10 cellular contexts compared by ENCODE assay signal in the genomic region with DNA sequence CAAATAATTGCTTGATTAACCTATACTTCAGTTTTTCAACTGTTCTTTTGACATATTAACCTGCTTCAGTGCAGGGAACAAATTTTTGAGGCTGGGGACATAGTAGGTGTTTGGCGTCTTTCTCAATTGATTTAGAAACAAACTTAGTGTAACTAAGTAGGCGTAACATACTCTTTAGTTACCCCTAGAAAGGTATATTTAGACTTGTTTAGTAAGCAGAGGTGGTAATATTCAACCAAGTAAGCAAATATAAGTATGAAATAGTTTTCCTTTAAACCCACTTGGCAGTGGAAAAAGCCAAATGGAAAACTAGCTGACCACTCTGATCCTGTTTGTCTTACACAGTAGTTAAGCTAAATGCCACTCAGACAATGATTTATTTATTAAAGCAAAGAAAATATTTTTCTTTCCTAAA.
DNase-seq lines count a peak whose midpoint lies in the region; ATAC-seq, FAIRE-seq and TF ChIP-seq lines count a peak whose summit lies in the region.
"Had no signal": no experiment of that assay in that cellular context is flagged by ENCODE, and none has a peak within 500 bp of the region (broad histone marks: within the 10 kb centered on the region; RNA-seq: fewer than 3 reads in every experiment).

No MANE protein-coding gene starts in this region.

- FAIRE-seq in frontal cortex (lab: Jason Lieb, UNC), result no peak

- no peak for ATAC-seq in heart right ventricle
- no peak for ATAC-seq in Right ventricle myocardium inferior
- no peak for ATAC-seq in T-cell (replicated peaks in 1 of 4)
- ATAC-seq in left lobe of liver, result peak; percentile 70
- no peak for ATAC-seq in HG02763 (IDR thresholded peaks at IDR 0.05; ENCODE audit: unreplicated experiment)

- CTCF ChIA-PET in T-cell (lab: Charles Lee), result interaction anchor here (1.0 to 1.4 kb wide), 3 partner anchors 18 to 198 kb away, joined by 3 to 4 read pairs (median 3); no protein-coding TSS in a partner anchor

- H3K27ac ChIP-seq in heart right ventricle, result peak overlapping the region; percentile 1 to 86 (median 73)
- peak overlapping the region; percentile 64 to 79 (median 70) for H3K27ac ChIP-seq in transverse colon
- H3K27ac ChIP-seq: SJSA1 had no signal

- TF ChIP-seq CTCF in heart right ventricle (IDR thresholded peaks at IDR 0.05), result no peak
- TF ChIP-seq CTCF in transverse colon (IDR thresholded peaks at IDR 0.05), result no peak

- H3K36me3 ChIP-seq in heart right ventricle (peaks cover 0 to 18% (median 0%) of the 10 kb centered on the region in 9 donors), transverse colon (peaks cover 0 to 8% (median 0%) of the 10 kb centered on the region in 4 donors)

- peak overlapping the region in 9 of 10 donors; percentile 3 to 51 (median 39) for H3K4me3 ChIP-seq in heart right ventricle
- peak overlapping the region in 3 of 4 donors; percentile 2 to 28 (median 9) for H3K4me3 ChIP-seq in transverse colon
- H3K4me3 ChIP-seq: SJSA1 had no signal

- in situ Hi-C loops in transverse colon (cut with MboI; ENCODE audit: low pct_ligation_motif_present in 1 of 4, low pct_unique_long_range_greater_than_20kb in 1 of 4, low sequenced_read_pairs in 3 of 4), result no loop called here

- H3K4me1 Mint-ChIP-seq in T-cell, result peaks cover 88 to 91% (median 88%) of the 10 kb centered on the region in 3 donors

- DNase-seq in heart right ventricle (no peak), Right ventricle myocardium inferior (ENCODE audit: missing footprints) (no peak), T-cell (no peak), left lobe of liver (ENCODE audit: low spot score) (no peak), transverse colon (no peak), DMS114 treated with DMSO at 0.1 percent for 48 hours (lab: John Stamatoyannopoulos, UW; ENCODE audit: unreplicated experiment) (no peak), frontal cortex (ENCODE audit: low spot score in 2 of 2) (no peak)
- DNase-seq: Caco-2 had no signal

- WGBS in heart right ventricle, 2 donors, result 75% methylated on average over 2 of the region's 2 CpGs
- 71 to 77% methylated on average over 2 of the region's 2 CpGs for WGBS in transverse colon (ENCODE audit: low coverage in 1 of 2), 2 donors

- TF ChIP-seq EP300 in transverse colon (IDR thresholded peaks at IDR 0.05; ENCODE audit: low read depth), result no peak

- POLR2A ChIA-PET in T-cell (lab: Charles Lee), result interaction anchor here (0.6 to 1.2 kb wide), 7 partner anchors 13 to 139 kb away, joined by 3 to 5 read pairs (median 3); no protein-coding TSS in a partner anchor

- no peak for TF ChIP-seq POLR2A in transverse colon (IDR thresholded peaks at IDR 0.05)

- H3K9me3 ChIP-seq in heart right ventricle (no peaks in the 10 kb centered on the region), transverse colon (no peaks in the 10 kb centered on the region)
- H3K9me3 ChIP-seq: Caco-2, SJSA1 had no signal

- H3K27me3 Mint-ChIP-seq in T-cell, result no peaks in the 10 kb centered on the region

- H3K4me3 Mint-ChIP-seq in T-cell, result peak overlapping the region; percentile 29 to 68 (median 37)

- H3K36me3 Mint-ChIP-seq in T-cell, result peaks cover 33% of the 10 kb centered on the region

- H3K4me1 ChIP-seq in heart right ventricle, result peaks cover 5 to 99% (median 89%) of the 10 kb centered on the region in 9 donors
- peaks cover 22 to 88% (median 58%) of the 10 kb centered on the region in 4 donors for H3K4me1 ChIP-seq in transverse colon

- intact Hi-C loops in heart right ventricle (cut with DNase I), result loop anchor here in 1 of 10 donors (2.0 to 10.0 kb wide), 3 partner anchors 50 to 111 kb away; no protein-coding TSS in a partner anchor
- intact Hi-C loops in Right ventricle myocardium inferior (cut with DNase I), result loop anchor here (5.0 kb wide), 2 partner anchors 50 to 115 kb away; partner anchors contain the start of gene MBNL1
- intact Hi-C loops in transverse colon (cut with DNase I; ENCODE audit: low total_unique reads), result no loop called here

- no peaks in the 10 kb centered on the region for H3K9me3 Mint-ChIP-seq in T-cell

- H3K27me3 ChIP-seq in heart right ventricle, result no peaks in the 10 kb centered on the region
- H3K27me3 ChIP-seq in transverse colon, result no peaks in the 10 kb centered on the region
- H3K27me3 ChIP-seq: SJSA1 had no signal

- H3K27ac Mint-ChIP-seq in T-cell, result peak overlapping the region; percentile 48 to 69
